21 cellular contexts compared by ENCODE assay signal in genomic region chr19:42158926-42159325, GRCh38. TPM values are rescaled to one million over a fixed set of nuclear protein-coding genes. Genes with fewer than 3 reads are reported as not detected.
"Had no signal": no experiment of that assay in that cellular context is flagged by ENCODE, and none has a peak within 500 bp of the region (broad histone marks: within the 10 kb centered on the region; RNA-seq: fewer than 3 reads in every experiment).

No MANE protein-coding gene starts in this region.

- ATAC-seq: activated CD4-positive, alpha-beta T cell treated with anti-CD3 and anti-CD28 coated beads for 36 hours; activated T-cell treated with anti-CD3 and anti-CD28 coated beads, Interleukin-2, amount 50 U/mL, for 72 hours; heart left ventricle; mucosa of descending colon; natural killer cell treated with Interleukin-12 subunit alpha and Interleukin-12 subunit beta and Interleukin-15 and Interleukin-18, amount 100 ng/mL, for 72 hours; sciatic nerve; stimulated activated naive CD8-positive, alpha-beta T cell treated with anti-CD3 and anti-CD28 coated beads, Interleukin-15, Interleukin-2, amounts not matched to agents 100 U/mL and 50 U/mL, for 24 hours had no signal

- H3K27ac ChIP-seq: adrenal gland, ascending aorta, cardiac muscle cell, heart left ventricle, left ventricle myocardium inferior, skin epidermis, testis, transverse colon had no signal

- H3K4me1 ChIP-seq: adrenal gland, ascending aorta, heart left ventricle, left ventricle myocardium inferior, testis, transverse colon had no signal

- H3K36me3 ChIP-seq: adrenal gland, ascending aorta, cardiac muscle cell, heart left ventricle, left ventricle myocardium inferior, transverse colon had no signal

- H3K27me3 ChIP-seq: adrenal gland, ascending aorta, testis had no signal

- DNase-seq: activated CD4-positive, alpha-beta T cell treated with anti-CD3 and anti-CD28 coated beads for 36 hours; activated CD4-positive, CD25-positive, alpha-beta regulatory T cell; activated naive CD4-positive, alpha-beta T cell; activated T-cell treated with anti-CD3 and anti-CD28 coated beads for 4 hours; activated T-cell treated with anti-CD3 and anti-CD28 coated beads, Interleukin-2, amount 50 U/mL, for 72 hours; adrenal gland; cortex of kidney; heart left ventricle; hypothalamus; left ventricle myocardium inferior; mucosa of descending colon; stimulated activated CD4-positive, alpha-beta T cell treated with anti-CD3 and anti-CD28 coated beads, Interleukin-12 subunit alpha, Interleukin-12 subunit beta, amount 100 ng/mL, for 4 hours; stimulated activated CD4-positive, alpha-beta T cell treated with anti-CD3 and anti-CD28 coated beads, Interleukin-4, amount 100 ng/mL, for 1 hour; stimulated activated naive CD8-positive, alpha-beta T cell treated with anti-CD3 and anti-CD28 coated beads, Interleukin-15, Interleukin-2, amounts not matched to agents 100 U/mL and 50 U/mL, for 24 hours; testis; transverse colon had no signal

- H3K9me3 ChIP-seq: adrenal gland, ascending aorta, heart left ventricle, left ventricle myocardium inferior, mucosa of descending colon, testis, transverse colon had no signal

- H3K4me3 ChIP-seq: adrenal gland, ascending aorta, cardiac muscle cell, heart left ventricle, left ventricle myocardium inferior, mucosa of descending colon, skin epidermis, testis, transverse colon had no signal

RNA-seq across cellular contexts. Expression of gene POU2F2, which starts 26.7 kb away (rescaled TPM):
- total RNA-seq: ascending aorta, cardiac muscle cell had no signal
